In the genomic region with DNA sequence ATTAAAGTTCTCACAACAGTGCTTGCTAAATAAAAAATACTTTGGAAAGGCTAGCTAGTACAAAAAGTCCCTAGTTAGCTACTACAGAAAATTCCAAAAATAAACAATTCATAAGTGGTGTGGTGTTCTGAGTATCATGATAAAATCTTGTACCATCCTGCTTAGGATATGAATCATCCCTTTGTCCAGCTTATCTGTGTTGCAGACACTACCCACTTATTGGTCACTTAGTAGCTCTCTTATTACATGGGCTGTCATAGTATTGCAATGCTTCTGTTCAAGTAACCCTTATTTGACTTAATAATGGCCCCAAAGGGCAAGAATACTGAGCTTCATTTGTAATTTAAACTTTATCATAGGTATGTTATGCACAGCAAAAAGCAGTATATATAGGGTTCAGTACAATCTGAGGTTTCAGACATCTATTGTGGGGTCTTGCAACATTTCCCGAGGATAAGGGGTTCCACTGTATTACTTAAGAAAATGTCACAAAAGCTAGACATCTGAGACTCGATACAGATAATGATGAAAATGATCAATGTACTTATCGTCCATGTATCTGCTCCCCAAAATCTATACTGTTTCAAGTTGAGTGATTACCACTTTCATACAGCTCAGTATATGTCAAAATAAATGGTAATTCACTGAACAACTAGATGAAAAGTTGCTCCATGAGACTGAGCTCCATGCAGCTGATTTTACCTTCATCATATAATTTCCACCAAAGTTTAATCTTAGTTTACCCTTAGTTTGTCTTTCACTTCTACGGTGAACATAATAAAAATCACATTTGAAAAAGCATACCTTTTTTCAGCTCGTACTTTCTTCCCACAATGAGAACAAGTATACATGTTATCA, we compare ENCODE assay signal across 11 cellular contexts.
A peak's percentile ranks its signal among the peaks of the same experiment; 100 is the strongest.
DNase-seq lines count a peak whose midpoint lies in the region; FAIRE-seq and TF ChIP-seq lines count a peak whose summit lies in the region.
"Had no signal": no experiment of that assay in that cellular context is flagged by ENCODE, and none has a peak within 500 bp of the region (broad histone marks: within the 10 kb centered on the region; RNA-seq: fewer than 3 reads in every experiment).

No MANE protein-coding gene starts in this region.

- no peak overlapping the region for H3K4ac ChIP-seq in trophoblast cell (ENCODE audit: low read depth, low read length)

- no peak overlapping the region for H2BK120ac ChIP-seq in trophoblast cell (ENCODE audit: insufficient read depth, low read length, poor library complexity)

- peak; percentile 19 for DNase-seq in GM04504 (ENCODE audit: low read depth)
- peak; percentile 63 for DNase-seq in RCC 7860 (ENCODE audit: low spot score)
- peak; percentile 85 for DNase-seq in epithelial cell of esophagus (ENCODE audit: low read depth)
- peak; percentile 4 to 76 for DNase-seq in trophoblast cell
- DNase-seq in AML-193 (lab: John Stamatoyannopoulos, UW), result no peak
- no peak for DNase-seq in NCI-H526 (lab: John Stamatoyannopoulos, UW)
- no peak for DNase-seq in activated CD4-positive, alpha-beta T cell treated with anti-CD3 and anti-CD28 coated beads for 48 hours
- DNase-seq: activated CD4-positive, alpha-beta T cell treated with anti-CD3 and anti-CD28 coated beads for 1 hour; GF-D8; Right ventricle myocardium superior had no signal

- H3K9ac ChIP-seq in trophoblast cell (ENCODE audit: low read length), result no peak overlapping the region

- no peak overlapping the region for H3K27ac ChIP-seq in trophoblast cell (ENCODE audit: low read depth, low read length)

- H2AK5ac ChIP-seq in trophoblast cell (ENCODE audit: low read length), result no peak overlapping the region

- H2BK12ac ChIP-seq in trophoblast cell (ENCODE audit: low read length), result no peak overlapping the region

- H3K14ac ChIP-seq in trophoblast cell (ENCODE audit: low read length), result no peak overlapping the region

- H4K12ac ChIP-seq in trophoblast cell (ENCODE audit: low read depth, low read length), result no peak overlapping the region

- TF ChIP-seq CTCF in epithelial cell of esophagus (IDR thresholded peaks at IDR 0.05; ENCODE audit: insufficient read depth, low read depth, low read length, missing control alignments), result no peak

- H3K4me2 ChIP-seq in trophoblast cell (ENCODE audit: low read length), result no peak overlapping the region

- no peak overlapping the region for H4K8ac ChIP-seq in trophoblast cell (ENCODE audit: low read depth, low read length)

- H3K4me1 ChIP-seq in trophoblast cell (ENCODE audit: control insufficient read depth in 1 of 2, insufficient read depth in 2 of 2, low read length in 2 of 2), result no peaks in the 10 kb centered on the region

- H3K79me1 ChIP-seq in trophoblast cell (ENCODE audit: low read length), result no peaks in the 10 kb centered on the region

- H3K4me3 ChIP-seq in epithelial cell of esophagus (ENCODE audit: low read length) (no peak overlapping the region), trophoblast cell (ENCODE audit: low read depth, low read length) (no peak overlapping the region)
- H3K4me3 ChIP-seq: lung had no signal

- peaks cover 16 to 19% of the 10 kb centered on the region in 2 experiments for H3K36me3 ChIP-seq in trophoblast cell (ENCODE audit: control insufficient read depth in 1 of 2, insufficient read depth in 2 of 2, low read length in 2 of 2)

- no peak overlapping the region for H3K18ac ChIP-seq in trophoblast cell (ENCODE audit: low read length)

- no peak overlapping the region for H4K91ac ChIP-seq in trophoblast cell (ENCODE audit: low read depth, low read length)

- no peaks in the 10 kb centered on the region for H3K9me3 ChIP-seq in trophoblast cell (ENCODE audit: insufficient read depth, low read depth, low read length)

- no peaks in the 10 kb centered on the region for H3K27me3 ChIP-seq in trophoblast cell (ENCODE audit: insufficient read depth, low read length)

- no CpG with 5 or more reads among the region's 5 CpGs for WGBS in trophoblast cell (ENCODE audit: extremely low coverage, insufficient coverage, insufficient read length)

- no peak overlapping the region for H2AFZ ChIP-seq in trophoblast cell (ENCODE audit: insufficient read depth, low read length, poor library complexity)

- H3K23ac ChIP-seq in trophoblast cell (ENCODE audit: low read length), result no peak overlapping the region

- no peak overlapping the region for H2BK5ac ChIP-seq in trophoblast cell (ENCODE audit: low read depth, low read length, poor library complexity)

- peak; percentile 76 for FAIRE-seq in RCC 7860 (lab: Jason Lieb, UNC)

- no peaks in the 10 kb centered on the region for H3K79me2 ChIP-seq in trophoblast cell (ENCODE audit: control insufficient read depth, insufficient read depth, low read length, poor library complexity)

Comparison
In these comparisons a context has a peak if more than half of its experiments do, and no peak if none do; other contexts are left out.
1. DNase-seq: peak in GM04504 (single experiment), RCC 7860 (single experiment), epithelial cell of esophagus (single experiment) and trophoblast cell (2 of 2); none in AML-193 (0 of 2), NCI-H526 (0 of 2) and activated CD4-positive, alpha-beta T cell treated with anti-CD3 and anti-CD28 coated beads for 48 hours (single experiment).